ENCODE assay signal across 17 cellular contexts in the genomic region with DNA sequence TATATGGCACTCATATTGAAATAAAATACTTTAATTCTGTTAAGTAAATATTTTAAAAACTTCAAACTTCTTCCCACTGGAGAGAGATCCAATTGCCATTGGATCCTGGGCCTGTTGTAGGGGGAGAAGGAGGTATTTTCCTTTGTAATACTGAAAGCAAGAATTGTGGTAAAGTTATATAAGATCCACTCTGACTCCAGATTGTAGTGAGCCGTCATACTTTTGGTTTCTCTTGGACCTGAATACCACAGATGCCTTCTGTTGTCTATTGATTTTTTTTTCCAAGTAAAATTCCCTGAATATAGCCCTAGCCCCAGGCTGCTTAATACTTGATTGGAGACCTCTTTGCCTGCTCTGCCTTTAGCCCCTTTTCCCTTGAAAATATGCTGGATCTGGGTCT.
DNase-seq lines count a peak whose midpoint lies in the region; ATAC-seq and TF ChIP-seq lines count a peak whose summit lies in the region.
"Had no signal": no experiment of that assay in that cellular context is flagged by ENCODE, and none has a peak within 500 bp of the region (broad histone marks: within the 10 kb centered on the region; RNA-seq: fewer than 3 reads in every experiment).

No MANE protein-coding gene starts in this region.

- no peaks in the 10 kb centered on the region for H3K4me1 ChIP-seq in CD8-positive, alpha-beta memory T cell (ENCODE audit: insufficient read depth, low read length)

- H3K9me3 ChIP-seq in CD8-positive, alpha-beta memory T cell (ENCODE audit: low read length), result no peaks in the 10 kb centered on the region

- POLR2A ChIA-PET in CD8-positive, alpha-beta memory T cell (lab: Charles Lee), result no interaction called here

- DNase-seq in GM10266 (ENCODE audit: extremely low spot score) (peak; percentile 19), fibroblast of pulmonary artery (ENCODE audit: low read depth) (peak; percentile 2), NCI-H1048 (lab: John Stamatoyannopoulos, UW) (no peak)
- DNase-seq in CD8-positive, alpha-beta memory T cell, result no peak
- DNase-seq: activated CD4-positive, alpha-beta memory T cell treated with anti-CD3 and anti-CD28 coated beads for 36 hours; activated T-cell treated with anti-CD3 and anti-CD28 coated beads, Interleukin-2, amount 50 U/mL, for 4 hours; COR-L47; KBM-7; stimulated activated CD4-positive, alpha-beta T cell treated with anti-CD3 and anti-CD28 coated beads, Interleukin-1b, Interleukin-23, amount 100 ng/mL, for 48 hours; WERI-Rb-1 had no signal

- H3K4me1 Mint-ChIP-seq in CD8-positive, alpha-beta memory T cell, result peaks cover 0 to 1% (median under 1%) of the 10 kb centered on the region in 3 donors

- no peak overlapping the region for H3K27ac Mint-ChIP-seq in CD8-positive, alpha-beta memory T cell
- H3K27ac Mint-ChIP-seq: activated CD4-positive, alpha-beta memory T cell treated with anti-CD3 and anti-CD28 coated beads for 36 hours; activated naive CD8-positive, alpha-beta T cell; GM23338 had no signal

- no peaks in the 10 kb centered on the region for H3K9me3 Mint-ChIP-seq in CD8-positive, alpha-beta memory T cell
- H3K9me3 Mint-ChIP-seq: activated CD4-positive, alpha-beta memory T cell treated with anti-CD3 and anti-CD28 coated beads for 36 hours; activated T-cell treated with anti-CD3 and anti-CD28 coated beads, Interleukin-2, amount 50 U/mL, for 4 hours; GM23338 had no signal

- no peaks in the 10 kb centered on the region for H3K27me3 Mint-ChIP-seq in CD8-positive, alpha-beta memory T cell
- H3K27me3 Mint-ChIP-seq: activated CD4-positive, alpha-beta memory T cell treated with anti-CD3 and anti-CD28 coated beads for 36 hours; activated naive CD8-positive, alpha-beta T cell had no signal

- H3K36me3 ChIP-seq in CD8-positive, alpha-beta memory T cell (ENCODE audit: insufficient read depth, low read length), result no peaks in the 10 kb centered on the region
- H3K36me3 ChIP-seq: WERI-Rb-1 had no signal

- CTCF ChIA-PET in CD8-positive, alpha-beta memory T cell (lab: Charles Lee), result no interaction called here

- H3K4me3 ChIP-seq in fibroblast of pulmonary artery (replicated peaks; ENCODE audit: low read depth, low read length), result no peak overlapping the region
- no peak overlapping the region for H3K4me3 ChIP-seq in CD8-positive, alpha-beta memory T cell (ENCODE audit: low read length)
- H3K4me3 ChIP-seq: GM23338 had no signal

- no peaks in the 10 kb centered on the region for H3K27me3 ChIP-seq in CD8-positive, alpha-beta memory T cell (ENCODE audit: insufficient read depth, low read length, poor library complexity, severe bottlenecking)

- no peak overlapping the region for H3K27ac ChIP-seq in CD8-positive, alpha-beta memory T cell (ENCODE audit: low read depth, low read length)
- H3K27ac ChIP-seq: RWPE1, WERI-Rb-1 had no signal

- peak; percentile 67 for ATAC-seq in GM21447 (IDR thresholded peaks at IDR 0.05; ENCODE audit: unreplicated experiment)
- peak; percentile 62 for ATAC-seq in HG03565 (IDR thresholded peaks at IDR 0.05; ENCODE audit: unreplicated experiment)
- ATAC-seq in GM21360 (IDR thresholded peaks at IDR 0.05; ENCODE audit: unreplicated experiment), result no peak
- no peak for ATAC-seq in GM18907 (IDR thresholded peaks at IDR 0.05; ENCODE audit: unreplicated experiment)
- ATAC-seq: activated T-cell treated with anti-CD3 and anti-CD28 coated beads, Interleukin-2, amount 50 U/mL, for 4 hours; GM23338 had no signal

- H3K36me3 Mint-ChIP-seq in CD8-positive, alpha-beta memory T cell, result peaks cover 0 to 4% (median 1%) of the 10 kb centered on the region in 3 donors
- H3K36me3 Mint-ChIP-seq: activated CD4-positive, alpha-beta memory T cell treated with anti-CD3 and anti-CD28 coated beads for 36 hours; activated naive CD8-positive, alpha-beta T cell had no signal

- no peak for TF ChIP-seq CTCF in GM10266 (IDR thresholded peaks at IDR 0.05; ENCODE audit: control insufficient read depth, insufficient read depth, low read depth, missing control alignments)
- no peak for TF ChIP-seq CTCF in fibroblast of pulmonary artery (IDR thresholded peaks at IDR 0.05; ENCODE audit: low read length, missing control alignments)

- no peak overlapping the region for H3K4me3 Mint-ChIP-seq in CD8-positive, alpha-beta memory T cell
- H3K4me3 Mint-ChIP-seq: activated CD4-positive, alpha-beta memory T cell treated with anti-CD3 and anti-CD28 coated beads for 36 hours; activated naive CD8-positive, alpha-beta T cell; activated T-cell treated with anti-CD3 and anti-CD28 coated beads, Interleukin-2, amount 50 U/mL, for 4 hours; GM23338 had no signal

Comparison
In these comparisons a context has a peak if more than half of its experiments do, and no peak if none do; other contexts are left out.
1. DNase-seq: peak in GM10266 (single experiment) and fibroblast of pulmonary artery (single experiment); none in CD8-positive, alpha-beta memory T cell (0 of 5) and NCI-H1048 (single experiment).
2. ATAC-seq: peak in GM21447 (single experiment) and HG03565 (single experiment); none in GM21360 (single experiment) and GM18907 (single experiment).